ENCODE assay signal across 1 cellular context in the genomic region with DNA sequence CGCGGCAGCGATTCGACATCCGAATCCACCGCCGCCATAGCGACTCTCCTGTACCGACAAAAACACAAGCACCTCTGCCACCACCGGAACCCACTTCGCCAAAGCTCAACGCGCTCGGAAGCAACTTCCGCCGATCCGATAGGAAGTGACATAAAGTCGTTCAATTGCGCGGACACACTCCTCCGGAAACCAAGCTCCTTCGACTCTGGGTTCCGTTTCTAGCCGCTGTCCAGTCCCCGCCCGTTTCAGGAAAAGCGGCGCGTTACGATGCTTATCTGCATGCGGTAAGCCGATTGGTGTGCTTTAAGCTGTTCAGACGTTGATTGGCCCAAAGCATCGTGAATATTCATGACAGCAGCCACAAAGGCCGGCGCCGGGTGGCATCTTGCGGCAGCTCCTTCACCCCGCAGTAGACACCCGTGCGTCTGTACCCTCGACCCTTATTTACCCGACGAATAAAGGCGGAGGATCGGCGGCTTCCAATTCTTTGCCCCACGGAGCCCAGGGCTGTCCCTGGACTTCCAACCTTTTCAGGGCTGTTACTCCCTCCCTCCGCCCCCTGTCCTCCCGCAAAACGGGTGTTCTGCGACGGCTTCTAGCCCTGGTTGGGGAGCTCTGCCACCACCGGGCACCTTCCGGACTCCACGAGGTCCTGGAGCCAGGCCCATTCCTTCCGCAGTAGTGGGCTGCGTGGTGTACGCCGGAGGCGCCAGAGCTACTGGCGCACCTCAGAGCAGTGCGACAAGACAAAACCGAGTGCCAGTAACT.
A peak's percentile ranks its signal among the peaks of the same experiment; 100 is the strongest.
TF ChIP-seq lines count a peak whose summit lies in the region.

A gene with protein sequence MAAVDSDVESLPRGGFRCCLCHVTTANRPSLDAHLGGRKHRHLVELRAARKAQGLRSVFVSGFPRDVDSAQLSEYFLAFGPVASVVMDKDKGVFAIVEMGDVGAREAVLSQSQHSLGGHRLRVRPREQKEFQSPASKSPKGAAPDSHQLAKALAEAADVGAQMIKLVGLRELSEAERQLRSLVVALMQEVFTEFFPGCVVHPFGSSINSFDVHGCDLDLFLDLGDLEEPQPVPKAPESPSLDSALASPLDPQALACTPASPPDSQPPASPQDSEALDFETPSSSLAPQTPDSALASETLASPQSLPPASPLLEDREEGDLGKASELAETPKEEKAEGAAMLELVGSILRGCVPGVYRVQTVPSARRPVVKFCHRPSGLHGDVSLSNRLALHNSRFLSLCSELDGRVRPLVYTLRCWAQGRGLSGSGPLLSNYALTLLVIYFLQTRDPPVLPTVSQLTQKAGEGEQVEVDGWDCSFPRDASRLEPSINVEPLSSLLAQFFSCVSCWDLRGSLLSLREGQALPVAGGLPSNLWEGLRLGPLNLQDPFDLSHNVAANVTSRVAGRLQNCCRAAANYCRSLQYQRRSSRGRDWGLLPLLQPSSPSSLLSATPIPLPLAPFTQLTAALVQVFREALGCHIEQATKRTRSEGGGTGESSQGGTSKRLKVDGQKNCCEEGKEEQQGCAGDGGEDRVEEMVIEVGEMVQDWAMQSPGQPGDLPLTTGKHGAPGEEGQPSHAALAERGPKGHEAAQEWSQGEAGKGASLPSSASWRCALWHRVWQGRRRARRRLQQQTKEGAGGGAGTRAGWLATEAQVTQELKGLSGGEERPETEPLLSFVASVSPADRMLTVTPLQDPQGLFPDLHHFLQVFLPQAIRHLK (minus strand): TSS at position 76 of the 768 bp plus-strand sequence. CDS start 38 bp downstream, at position 38.

TF ChIP-seq in HepG2, 621 proteins besides CTCF, POLR2A, EP300 and RAD21 (continued from another document and continues in another):
- TF ChIP-seq FOXC1 (CRISPR knock-in tag; IDR thresholded peaks at IDR 0.05; ENCODE audit: borderline replicate concordance) (0 out of 2 replicates have a peak, but pooled peaks have one; percentile 77), ZNF333 (CRISPR knock-in tag; IDR thresholded peaks at IDR 0.05; ENCODE audit: borderline replicate concordance) (no peak), NAIF1 (CRISPR knock-in tag; IDR thresholded peaks at IDR 0.05; ENCODE audit: borderline replicate concordance) (no peak), NBN (conservative IDR thresholded peaks at IDR 0.05) (no peak), HCFC1 (IDR thresholded peaks at IDR 0.05; ENCODE audit: low read depth, low read length) (peak; percentile 86), ZNF501 (CRISPR knock-in tag; IDR thresholded peaks at IDR 0.05) (peak; percentile 87), ARHGAP35 (CRISPR knock-in tag; IDR thresholded peaks at IDR 0.05; ENCODE audit: borderline replicate concordance) (no peak; the same call in 1 of the 2 replicates), ZNF235 (CRISPR knock-in tag; IDR thresholded peaks at IDR 0.05; ENCODE audit: borderline replicate concordance) (0 out of 2 replicates have a peak, but pooled peaks have one; percentile 33), NONO (IDR thresholded peaks at IDR 0.05) (no peak), NONO (CRISPR knock-in tag; conservative IDR thresholded peaks at IDR 0.05) (peak; percentile 96), THYN1 (CRISPR knock-in tag; IDR thresholded peaks at IDR 0.05; ENCODE audit: borderline replicate concordance, low read depth) (no peak), MAF1 (CRISPR knock-in tag; IDR thresholded peaks at IDR 0.05; ENCODE audit: borderline replicate concordance) (peak; percentile 2; the same call in 1 of the 2 replicates), ZBTB1 (CRISPR knock-in tag; IDR thresholded peaks at IDR 0.05; ENCODE audit: borderline replicate concordance) (no peak), ZNF747 (CRISPR knock-in tag; IDR thresholded peaks at IDR 0.05; ENCODE audit: borderline replicate concordance) (peak; percentile 91; the same call in 1 of the 2 replicates), MED13 (CRISPR knock-in tag; IDR thresholded peaks at IDR 0.05) (no peak; the same call in 1 of the 2 replicates), KLF12 (CRISPR knock-in tag; IDR thresholded peaks at IDR 0.05; ENCODE audit: borderline replicate concordance) (peak; percentile 77; the same call in 1 of the 2 replicates), ZNF766 (CRISPR knock-in tag; IDR thresholded peaks at IDR 0.05; ENCODE audit: borderline replicate concordance) (no peak), SRSF1 (optimal IDR thresholded peaks at IDR 0.05; ENCODE audit: low read depth, low read length) (peak; percentile 80), TBX3 (IDR thresholded peaks at IDR 0.05; ENCODE audit: borderline replicate concordance) (peak; percentile 55; the same call in 1 of the 2 replicates), KDM1A (CRISPR knock-in tag; IDR thresholded peaks at IDR 0.05) (no peak), EZH2 (conservative IDR thresholded peaks at IDR 0.05; ENCODE audit: low read depth, low read length) (no peak)
- TF ChIP-seq, protein P1, sequence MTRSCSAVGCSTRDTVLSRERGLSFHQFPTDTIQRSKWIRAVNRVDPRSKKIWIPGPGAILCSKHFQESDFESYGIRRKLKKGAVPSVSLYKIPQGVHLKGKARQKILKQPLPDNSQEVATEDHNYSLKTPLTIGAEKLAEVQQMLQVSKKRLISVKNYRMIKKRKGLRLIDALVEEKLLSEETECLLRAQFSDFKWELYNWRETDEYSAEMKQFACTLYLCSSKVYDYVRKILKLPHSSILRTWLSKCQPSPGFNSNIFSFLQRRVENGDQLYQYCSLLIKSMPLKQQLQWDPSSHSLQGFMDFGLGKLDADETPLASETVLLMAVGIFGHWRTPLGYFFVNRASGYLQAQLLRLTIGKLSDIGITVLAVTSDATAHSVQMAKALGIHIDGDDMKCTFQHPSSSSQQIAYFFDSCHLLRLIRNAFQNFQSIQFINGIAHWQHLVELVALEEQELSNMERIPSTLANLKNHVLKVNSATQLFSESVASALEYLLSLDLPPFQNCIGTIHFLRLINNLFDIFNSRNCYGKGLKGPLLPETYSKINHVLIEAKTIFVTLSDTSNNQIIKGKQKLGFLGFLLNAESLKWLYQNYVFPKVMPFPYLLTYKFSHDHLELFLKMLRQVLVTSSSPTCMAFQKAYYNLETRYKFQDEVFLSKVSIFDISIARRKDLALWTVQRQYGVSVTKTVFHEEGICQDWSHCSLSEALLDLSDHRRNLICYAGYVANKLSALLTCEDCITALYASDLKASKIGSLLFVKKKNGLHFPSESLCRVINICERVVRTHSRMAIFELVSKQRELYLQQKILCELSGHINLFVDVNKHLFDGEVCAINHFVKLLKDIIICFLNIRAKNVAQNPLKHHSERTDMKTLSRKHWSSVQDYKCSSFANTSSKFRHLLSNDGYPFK (CRISPR knock-in tag; IDR thresholded peaks at IDR 0.05; ENCODE audit: borderline replicate concordance), result peak; percentile 87
- TF ChIP-seq, protein P2, sequence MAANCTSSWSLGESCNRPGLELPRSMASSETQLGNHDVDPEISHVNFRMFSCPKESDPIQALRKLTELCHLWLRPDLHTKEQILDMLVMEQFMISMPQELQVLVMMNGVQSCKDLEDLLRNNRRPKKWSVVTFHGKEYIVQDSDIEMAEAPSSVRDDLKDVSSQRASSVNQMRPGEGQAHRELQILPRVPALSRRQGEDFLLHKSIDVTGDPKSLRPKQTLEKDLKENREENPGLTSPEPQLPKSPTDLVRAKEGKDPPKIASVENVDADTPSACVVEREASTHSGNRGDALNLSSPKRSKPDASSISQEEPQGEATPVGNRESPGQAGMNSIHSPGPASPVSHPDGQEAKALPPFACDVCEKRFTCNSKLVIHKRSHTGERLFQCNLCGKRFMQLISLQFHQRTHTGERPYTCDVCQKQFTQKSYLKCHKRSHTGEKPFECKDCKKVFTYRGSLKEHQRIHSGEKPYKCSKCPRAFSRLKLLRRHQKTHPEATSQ (CRISPR knock-in tag; IDR thresholded peaks at IDR 0.05; ENCODE audit: borderline replicate concordance), result 0 out of 2 replicates have a peak, but pooled peaks have one; percentile 72
- TF ChIP-seq, protein P3, sequence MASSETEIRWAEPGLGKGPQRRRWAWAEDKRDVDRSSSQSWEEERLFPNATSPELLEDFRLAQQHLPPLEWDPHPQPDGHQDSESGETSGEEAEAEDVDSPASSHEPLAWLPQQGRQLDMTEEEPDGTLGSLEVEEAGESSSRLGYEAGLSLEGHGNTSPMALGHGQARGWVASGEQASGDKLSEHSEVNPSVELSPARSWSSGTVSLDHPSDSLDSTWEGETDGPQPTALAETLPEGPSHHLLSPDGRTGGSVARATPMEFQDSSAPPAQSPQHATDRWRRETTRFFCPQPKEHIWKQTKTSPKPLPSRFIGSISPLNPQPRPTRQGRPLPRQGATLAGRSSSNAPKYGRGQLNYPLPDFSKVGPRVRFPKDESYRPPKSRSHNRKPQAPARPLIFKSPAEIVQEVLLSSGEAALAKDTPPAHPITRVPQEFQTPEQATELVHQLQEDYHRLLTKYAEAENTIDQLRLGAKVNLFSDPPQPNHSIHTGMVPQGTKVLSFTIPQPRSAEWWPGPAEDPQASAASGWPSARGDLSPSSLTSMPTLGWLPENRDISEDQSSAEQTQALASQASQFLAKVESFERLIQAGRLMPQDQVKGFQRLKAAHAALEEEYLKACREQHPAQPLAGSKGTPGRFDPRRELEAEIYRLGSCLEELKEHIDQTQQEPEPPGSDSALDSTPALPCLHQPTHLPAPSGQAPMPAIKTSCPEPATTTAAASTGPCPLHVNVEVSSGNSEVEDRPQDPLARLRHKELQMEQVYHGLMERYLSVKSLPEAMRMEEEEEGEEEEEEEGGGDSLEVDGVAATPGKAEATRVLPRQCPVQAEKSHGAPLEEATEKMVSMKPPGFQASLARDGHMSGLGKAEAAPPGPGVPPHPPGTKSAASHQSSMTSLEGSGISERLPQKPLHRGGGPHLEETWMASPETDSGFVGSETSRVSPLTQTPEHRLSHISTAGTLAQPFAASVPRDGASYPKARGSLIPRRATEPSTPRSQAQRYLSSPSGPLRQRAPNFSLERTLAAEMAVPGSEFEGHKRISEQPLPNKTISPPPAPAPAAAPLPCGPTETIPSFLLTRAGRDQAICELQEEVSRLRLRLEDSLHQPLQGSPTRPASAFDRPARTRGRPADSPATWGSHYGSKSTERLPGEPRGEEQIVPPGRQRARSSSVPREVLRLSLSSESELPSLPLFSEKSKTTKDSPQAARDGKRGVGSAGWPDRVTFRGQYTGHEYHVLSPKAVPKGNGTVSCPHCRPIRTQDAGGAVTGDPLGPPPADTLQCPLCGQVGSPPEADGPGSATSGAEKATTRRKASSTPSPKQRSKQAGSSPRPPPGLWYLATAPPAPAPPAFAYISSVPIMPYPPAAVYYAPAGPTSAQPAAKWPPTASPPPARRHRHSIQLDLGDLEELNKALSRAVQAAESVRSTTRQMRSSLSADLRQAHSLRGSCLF (CRISPR knock-in tag; IDR thresholded peaks at IDR 0.05; ENCODE audit: borderline replicate concordance), result no peak
- TF ChIP-seq, protein P4, sequence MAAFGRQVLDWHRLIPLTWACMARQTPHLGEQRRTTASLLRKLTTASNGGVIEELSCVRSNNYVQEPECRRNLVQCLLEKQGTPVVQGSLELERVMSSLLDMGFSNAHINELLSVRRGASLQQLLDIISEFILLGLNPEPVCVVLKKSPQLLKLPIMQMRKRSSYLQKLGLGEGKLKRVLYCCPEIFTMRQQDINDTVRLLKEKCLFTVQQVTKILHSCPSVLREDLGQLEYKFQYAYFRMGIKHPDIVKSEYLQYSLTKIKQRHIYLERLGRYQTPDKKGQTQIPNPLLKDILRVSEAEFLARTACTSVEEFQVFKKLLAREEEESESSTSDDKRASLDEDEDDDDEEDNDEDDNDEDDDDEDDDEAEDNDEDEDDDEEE (CRISPR knock-in tag; IDR thresholded peaks at IDR 0.05), result peak; percentile 22; the same call in 1 of the 2 replicates
- TF ChIP-seq, protein P5, sequence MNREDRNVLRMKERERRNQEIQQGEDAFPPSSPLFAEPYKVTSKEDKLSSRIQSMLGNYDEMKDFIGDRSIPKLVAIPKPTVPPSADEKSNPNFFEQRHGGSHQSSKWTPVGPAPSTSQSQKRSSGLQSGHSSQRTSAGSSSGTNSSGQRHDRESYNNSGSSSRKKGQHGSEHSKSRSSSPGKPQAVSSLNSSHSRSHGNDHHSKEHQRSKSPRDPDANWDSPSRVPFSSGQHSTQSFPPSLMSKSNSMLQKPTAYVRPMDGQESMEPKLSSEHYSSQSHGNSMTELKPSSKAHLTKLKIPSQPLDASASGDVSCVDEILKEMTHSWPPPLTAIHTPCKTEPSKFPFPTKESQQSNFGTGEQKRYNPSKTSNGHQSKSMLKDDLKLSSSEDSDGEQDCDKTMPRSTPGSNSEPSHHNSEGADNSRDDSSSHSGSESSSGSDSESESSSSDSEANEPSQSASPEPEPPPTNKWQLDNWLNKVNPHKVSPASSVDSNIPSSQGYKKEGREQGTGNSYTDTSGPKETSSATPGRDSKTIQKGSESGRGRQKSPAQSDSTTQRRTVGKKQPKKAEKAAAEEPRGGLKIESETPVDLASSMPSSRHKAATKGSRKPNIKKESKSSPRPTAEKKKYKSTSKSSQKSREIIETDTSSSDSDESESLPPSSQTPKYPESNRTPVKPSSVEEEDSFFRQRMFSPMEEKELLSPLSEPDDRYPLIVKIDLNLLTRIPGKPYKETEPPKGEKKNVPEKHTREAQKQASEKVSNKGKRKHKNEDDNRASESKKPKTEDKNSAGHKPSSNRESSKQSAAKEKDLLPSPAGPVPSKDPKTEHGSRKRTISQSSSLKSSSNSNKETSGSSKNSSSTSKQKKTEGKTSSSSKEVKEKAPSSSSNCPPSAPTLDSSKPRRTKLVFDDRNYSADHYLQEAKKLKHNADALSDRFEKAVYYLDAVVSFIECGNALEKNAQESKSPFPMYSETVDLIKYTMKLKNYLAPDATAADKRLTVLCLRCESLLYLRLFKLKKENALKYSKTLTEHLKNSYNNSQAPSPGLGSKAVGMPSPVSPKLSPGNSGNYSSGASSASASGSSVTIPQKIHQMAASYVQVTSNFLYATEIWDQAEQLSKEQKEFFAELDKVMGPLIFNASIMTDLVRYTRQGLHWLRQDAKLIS (CRISPR knock-in tag; IDR thresholded peaks at IDR 0.05), result no peak
- TF ChIP-seq, protein P6, sequence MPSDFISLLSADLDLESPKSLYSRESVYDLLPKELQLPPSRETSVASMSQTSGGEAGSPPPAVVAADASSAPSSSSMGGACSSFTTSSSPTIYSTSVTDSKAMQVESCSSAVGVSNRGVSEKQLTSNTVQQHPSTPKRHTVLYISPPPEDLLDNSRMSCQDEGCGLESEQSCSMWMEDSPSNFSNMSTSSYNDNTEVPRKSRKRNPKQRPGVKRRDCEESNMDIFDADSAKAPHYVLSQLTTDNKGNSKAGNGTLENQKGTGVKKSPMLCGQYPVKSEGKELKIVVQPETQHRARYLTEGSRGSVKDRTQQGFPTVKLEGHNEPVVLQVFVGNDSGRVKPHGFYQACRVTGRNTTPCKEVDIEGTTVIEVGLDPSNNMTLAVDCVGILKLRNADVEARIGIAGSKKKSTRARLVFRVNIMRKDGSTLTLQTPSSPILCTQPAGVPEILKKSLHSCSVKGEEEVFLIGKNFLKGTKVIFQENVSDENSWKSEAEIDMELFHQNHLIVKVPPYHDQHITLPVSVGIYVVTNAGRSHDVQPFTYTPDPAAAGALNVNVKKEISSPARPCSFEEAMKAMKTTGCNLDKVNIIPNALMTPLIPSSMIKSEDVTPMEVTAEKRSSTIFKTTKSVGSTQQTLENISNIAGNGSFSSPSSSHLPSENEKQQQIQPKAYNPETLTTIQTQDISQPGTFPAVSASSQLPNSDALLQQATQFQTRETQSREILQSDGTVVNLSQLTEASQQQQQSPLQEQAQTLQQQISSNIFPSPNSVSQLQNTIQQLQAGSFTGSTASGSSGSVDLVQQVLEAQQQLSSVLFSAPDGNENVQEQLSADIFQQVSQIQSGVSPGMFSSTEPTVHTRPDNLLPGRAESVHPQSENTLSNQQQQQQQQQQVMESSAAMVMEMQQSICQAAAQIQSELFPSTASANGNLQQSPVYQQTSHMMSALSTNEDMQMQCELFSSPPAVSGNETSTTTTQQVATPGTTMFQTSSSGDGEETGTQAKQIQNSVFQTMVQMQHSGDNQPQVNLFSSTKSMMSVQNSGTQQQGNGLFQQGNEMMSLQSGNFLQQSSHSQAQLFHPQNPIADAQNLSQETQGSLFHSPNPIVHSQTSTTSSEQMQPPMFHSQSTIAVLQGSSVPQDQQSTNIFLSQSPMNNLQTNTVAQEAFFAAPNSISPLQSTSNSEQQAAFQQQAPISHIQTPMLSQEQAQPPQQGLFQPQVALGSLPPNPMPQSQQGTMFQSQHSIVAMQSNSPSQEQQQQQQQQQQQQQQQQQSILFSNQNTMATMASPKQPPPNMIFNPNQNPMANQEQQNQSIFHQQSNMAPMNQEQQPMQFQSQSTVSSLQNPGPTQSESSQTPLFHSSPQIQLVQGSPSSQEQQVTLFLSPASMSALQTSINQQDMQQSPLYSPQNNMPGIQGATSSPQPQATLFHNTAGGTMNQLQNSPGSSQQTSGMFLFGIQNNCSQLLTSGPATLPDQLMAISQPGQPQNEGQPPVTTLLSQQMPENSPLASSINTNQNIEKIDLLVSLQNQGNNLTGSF (CRISPR knock-in tag; IDR thresholded peaks at IDR 0.05), result no peak
